In the genomic region with DNA sequence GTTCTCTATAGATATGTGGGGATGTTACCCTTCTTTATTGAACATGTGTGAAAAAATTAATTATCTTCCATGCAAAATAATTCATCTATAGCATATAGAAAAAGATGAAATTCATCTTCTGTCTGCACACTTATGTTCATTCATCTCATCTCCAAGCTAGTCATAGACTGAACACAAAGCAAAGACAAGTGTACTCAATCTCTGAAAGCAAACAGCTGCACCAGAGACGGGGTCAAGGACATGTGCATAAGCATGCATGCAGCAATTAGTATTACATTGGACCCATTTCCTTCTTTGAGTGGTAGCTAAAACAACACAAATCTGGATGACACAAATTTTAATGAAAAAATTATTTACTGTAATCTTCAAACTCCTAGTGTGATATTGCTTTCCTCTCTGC, we compare ENCODE assay signal across 15 cellular contexts.
"Had no signal": no experiment of that assay in that cellular context is flagged by ENCODE, and none has a peak within 500 bp of the region (broad histone marks: within the 10 kb centered on the region; RNA-seq: fewer than 3 reads in every experiment).

No MANE protein-coding gene starts in this region.

- DNase-seq: KBM-7, MG63, NCI-H1092, NCI-H1105 treated with DMSO at 0.1 percent for 48 hours, NCI-H1417 treated with DMSO at 0.1 percent for 48 hours, NCI-H146, NCI-H187 treated with DMSO at 0.1 percent for 48 hours, NCI-H2081 treated with DMSO at 0.1 percent for 48 hours, NCI-H2227 treated with DMSO at 0.1 percent for 48 hours, NCI-H526, NCI-H774, Right ventricle myocardium superior, RPMI8226, T-helper 1 cell, T-helper 17 cell had no signal
